ENCODE assay signal across 19 cellular contexts in the genomic region with DNA sequence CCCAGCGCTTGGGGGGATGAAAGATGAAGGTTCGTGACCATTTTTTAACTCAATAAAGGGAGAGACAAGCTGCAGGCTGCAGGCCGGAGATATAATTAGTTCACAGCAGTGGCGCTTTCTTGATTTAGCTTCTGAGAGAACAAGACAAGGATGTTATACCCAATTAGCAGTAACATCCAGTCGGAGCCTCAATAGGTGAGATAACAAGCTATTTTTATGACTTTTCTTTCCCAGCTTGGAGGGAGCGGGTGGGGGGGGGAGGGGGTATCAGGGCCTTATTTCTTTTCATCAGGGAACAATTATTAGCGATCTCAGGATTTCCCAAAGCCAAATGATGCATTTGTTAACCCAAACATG. TPM values are rescaled to one million over a fixed set of nuclear protein-coding genes. Genes with fewer than 3 reads are reported as not detected.
DNase-seq lines count a peak whose midpoint lies in the region; ATAC-seq and TF ChIP-seq lines count a peak whose summit lies in the region.
"Had no signal": no experiment of that assay in that cellular context is flagged by ENCODE, and none has a peak within 500 bp of the region (broad histone marks: within the 10 kb centered on the region; RNA-seq: fewer than 3 reads in every experiment).

No MANE protein-coding gene starts in this region.

- H3K4me3 Mint-ChIP-seq in glutamatergic neuron (ENCODE audit: unreplicated experiment) (no peak overlapping the region), neural progenitor cell (no peak overlapping the region)
- H3K4me3 Mint-ChIP-seq: CD14-positive monocyte had no signal

- WGBS in mammary epithelial cell (ENCODE audit: low coverage, missing lambda C conversion rate), result 83% methylated on average over 5 of the region's 7 CpGs

- intact Hi-C loops in breast epithelium (cut with DNase I; ENCODE audit: low total_unique reads) (no loop called here), mammary epithelial cell (cut with micrococcal nuclease) (no loop called here)

- no peaks in the 10 kb centered on the region for H3K9me3 Mint-ChIP-seq in glutamatergic neuron (ENCODE audit: unreplicated experiment)
- H3K9me3 Mint-ChIP-seq in neural progenitor cell, result no peaks in the 10 kb centered on the region

- TF ChIP-seq POLR2A in breast epithelium (IDR thresholded peaks at IDR 0.05), result no peak

- H3K27me3 ChIP-seq in breast epithelium, result no peaks in the 10 kb centered on the region
- no peaks in the 10 kb centered on the region for H3K27me3 ChIP-seq in mammary epithelial cell (ENCODE audit: insufficient read depth, low read length)
- H3K27me3 ChIP-seq in neural progenitor cell, result peaks cover 27% of the 10 kb centered on the region

- H3K27ac Mint-ChIP-seq in glutamatergic neuron (ENCODE audit: unreplicated experiment) (peak overlapping the region; percentile 18), neural progenitor cell (no peak overlapping the region)

- H3K36me3 ChIP-seq in breast epithelium (no peaks in the 10 kb centered on the region), mammary epithelial cell (ENCODE audit: insufficient read depth, low read length) (no peaks in the 10 kb centered on the region), neural progenitor cell (no peaks in the 10 kb centered on the region)

- peaks cover 28% of the 10 kb centered on the region for H3K4me1 Mint-ChIP-seq in glutamatergic neuron (ENCODE audit: low read depth, unreplicated experiment)
- H3K4me1 Mint-ChIP-seq in neural progenitor cell, result peaks cover 62% of the 10 kb centered on the region
- H3K4me1 Mint-ChIP-seq: CD14-positive monocyte had no signal

- H3K4me1 ChIP-seq in breast epithelium, result peaks cover 6 to 20% of the 10 kb centered on the region in 2 donors
- H3K4me1 ChIP-seq in mammary epithelial cell (ENCODE audit: insufficient read depth, low read length), result no peaks in the 10 kb centered on the region
- H3K4me1 ChIP-seq in neural progenitor cell, result peaks cover 87% of the 10 kb centered on the region

- H3K79me2 ChIP-seq in mammary epithelial cell (ENCODE audit: insufficient read depth, low read length) (no peaks in the 10 kb centered on the region), neural progenitor cell (ENCODE audit: low read depth) (no peaks in the 10 kb centered on the region)

- CTCF ChIA-PET in mammary epithelial cell (lab: Charles Lee; ENCODE audit: low non-redundant PET), result no interaction called here

- ATAC-seq in GM18517 (IDR thresholded peaks at IDR 0.05; ENCODE audit: unreplicated experiment), result no peak
- ATAC-seq: Panc1 had no signal

- H3K9ac ChIP-seq in mammary epithelial cell (ENCODE audit: insufficient read depth, low read length) (no peak overlapping the region), neural progenitor cell (no peak overlapping the region)

- no peak overlapping the region for H2AFZ ChIP-seq in mammary epithelial cell (ENCODE audit: low read depth, low read length)
- no peak overlapping the region for H2AFZ ChIP-seq in neural progenitor cell (replicated peaks)

- H3K27ac ChIP-seq in breast epithelium (peak overlapping the region; percentile 60 to 64), mammary epithelial cell (ENCODE audit: insufficient read depth, low read depth, low read length) (no peak overlapping the region), neural progenitor cell (no peak overlapping the region), temporal lobe (ENCODE audit: low read depth, low read length) (peak overlapping the region; percentile 9)

- no TSS peak for BruUV-seq in mammary epithelial cell (replicated peaks; lab: Mats Ljungman, UMichigan)

- H3K4me3 ChIP-seq in breast epithelium (no peak overlapping the region), mammary epithelial cell (replicated peaks in 1 of 3; ENCODE audit: insufficient read depth in 1 of 3, low read depth in 2 of 3, low read length in 3 of 3) (no peak overlapping the region), neural progenitor cell (no peak overlapping the region)

- H3K27me3 Mint-ChIP-seq in glutamatergic neuron (ENCODE audit: unreplicated experiment), result peaks cover 4% of the 10 kb centered on the region
- peaks cover 8% of the 10 kb centered on the region for H3K27me3 Mint-ChIP-seq in neural progenitor cell (ENCODE audit: insufficient read depth, low read depth)

- H3K4me2 ChIP-seq in mammary epithelial cell (ENCODE audit: insufficient read depth, low read depth, low read length) (no peak overlapping the region), neural progenitor cell (peak overlapping the region; percentile 39)

- H4K20me1 ChIP-seq in mammary epithelial cell (ENCODE audit: insufficient read depth, low read length), result no peaks in the 10 kb centered on the region
- peaks cover 99% of the 10 kb centered on the region for H4K20me1 ChIP-seq in neural progenitor cell (ENCODE audit: low read depth)

- DNase-seq in breast epithelium (ENCODE audit: low spot score in 2 of 2), result no peak
- no peak for DNase-seq in mammary epithelial cell
- DNase-seq in glutamatergic neuron, result no peak
- no peak for DNase-seq in neural progenitor cell (ENCODE audit: low spot score)
- DNase-seq in GM10266 (ENCODE audit: extremely low spot score), result no peak
- DNase-seq in C1 segment of cervical spinal cord (lab: John Stamatoyannopoulos, UW), result no peak
- DNase-seq: 8988T, Caco-2, DMS53, HCEC 1CT, IMR-90, Kasumi-1, NCI-H1930, NCI-H510A, NCI-H82 had no signal

- peaks cover 40% of the 10 kb centered on the region for H3F3A ChIP-seq in neural progenitor cell (ENCODE audit: low read depth)

- TF ChIP-seq CTCF in breast epithelium (IDR thresholded peaks at IDR 0.05), result no peak
- TF ChIP-seq CTCF in mammary epithelial cell (conservative IDR thresholded peaks at IDR 0.05 in 1 of 2, IDR thresholded peaks at IDR 0.05 in 1 of 2; ENCODE audit: extremely low read depth in 1 of 2, insufficient read depth in 1 of 2, low read depth in 1 of 2, low read length in 2 of 2), result no peak
- TF ChIP-seq CTCF in glutamatergic neuron (IDR thresholded peaks at IDR 0.05; ENCODE audit: partially characterized antibody, unreplicated experiment), result no peak
- TF ChIP-seq CTCF in neural progenitor cell (IDR thresholded peaks at IDR 0.05), result no peak
- TF ChIP-seq CTCF in GM10266 (IDR thresholded peaks at IDR 0.05; ENCODE audit: control insufficient read depth, insufficient read depth, low read depth, missing control alignments), result no peak

- in situ Hi-C loops in mammary epithelial cell (cut with MboI; ENCODE audit: low sequenced_read_pairs in 2 of 2), result no loop called here

- H3K36me3 Mint-ChIP-seq in glutamatergic neuron (ENCODE audit: unreplicated experiment) (no peaks in the 10 kb centered on the region), neural progenitor cell (no peaks in the 10 kb centered on the region)
- H3K36me3 Mint-ChIP-seq: CD14-positive monocyte had no signal

- dilution Hi-C loops in mammary epithelial cell (cut with HindIII; ENCODE audit: low sequenced_read_pairs), result no loop called here

- H3K9me3 ChIP-seq in breast epithelium (no peaks in the 10 kb centered on the region), mammary epithelial cell (replicated peaks; ENCODE audit: insufficient read depth, low read length) (no peaks in the 10 kb centered on the region), neural progenitor cell (ENCODE audit: low read depth) (no peaks in the 10 kb centered on the region)
- H3K9me3 ChIP-seq: Caco-2 had no signal

RNA-seq across cellular contexts. Expression of gene FAM222A, which starts 9.1 kb away (rescaled TPM):
- total RNA-seq in breast epithelium (1 to 10 TPM in 2 of 3 donors, under 1 TPM in 1; 0.32 to 7.3 (median 1.3) TPM), mammary epithelial cell (1 to 10 TPM in 1 of 2 donors, under 1 TPM in 1; 0.50 to 1.3 TPM), glutamatergic neuron (ENCODE audit: unreplicated experiment) (18.1 TPM), neural progenitor cell (ENCODE audit: low replicate concordance) (2.5 and 10.6 TPM in 2 replicates), temporal lobe (3.2 TPM)
- 0.71 TPM for polyA plus RNA-seq in mammary epithelial cell
- polyA minus RNA-seq in mammary epithelial cell, result 2.1 TPM
- polyA plus RNA-seq: CD14-positive monocyte had no signal

Comparison
In these comparisons a context has a peak if more than half of its experiments do, and no peak if none do; other contexts are left out.
1. H3K27ac ChIP-seq: peak in breast epithelium (2 of 2) and temporal lobe (single experiment); none in mammary epithelial cell (single experiment) and neural progenitor cell (single experiment).